Comparison of ENCODE assay signal across 8 cellular contexts in genomic region chr1:24745711-24746582, GRCh38. TPM values are rescaled to one million over a fixed set of nuclear protein-coding genes. Genes with fewer than 3 reads are reported as not detected.
A peak's percentile ranks its signal among the peaks of the same experiment; 100 is the strongest.
DNase-seq lines count a peak whose midpoint lies in the region; ATAC-seq and TF ChIP-seq lines count a peak whose summit lies in the region.

No MANE protein-coding gene starts in this region.

- H3K36me3 Mint-ChIP-seq in central memory CD8-positive, alpha-beta T cell (ENCODE audit: insufficient read depth) = peaks cover 8% of the 10 kb centered on the region

- peaks cover 11% of the 10 kb centered on the region for H3K27me3 Mint-ChIP-seq in central memory CD8-positive, alpha-beta T cell
- H3K27me3 Mint-ChIP-seq in stimulated activated naive CD8-positive, alpha-beta T cell treated with anti-CD3 and anti-CD28 coated beads, Interleukin-15, amount 100 ng/mL, for 72 hours = peaks cover 27% of the 10 kb centered on the region

- peak; percentile 2 for ATAC-seq in GM18861 (IDR thresholded peaks at IDR 0.05; ENCODE audit: unreplicated experiment)
- ATAC-seq in central memory CD8-positive, alpha-beta T cell (replicated peaks; ENCODE audit: extremely low read depth, poor library complexity, severe bottlenecking) = no peak
- peak; percentile 8 for ATAC-seq in left lung
- peak; percentile 6 for ATAC-seq in stimulated activated naive CD8-positive, alpha-beta T cell treated with anti-CD3 and anti-CD28 coated beads, Interleukin-15, amount 100 ng/mL, for 72 hours

- intact Hi-C loops in left lung (cut with DNase I) = no loop called here

- H3K4me3 Mint-ChIP-seq in central memory CD8-positive, alpha-beta T cell = peak overlapping the region; percentile 76
- H3K4me3 Mint-ChIP-seq in stimulated activated naive CD8-positive, alpha-beta T cell treated with anti-CD3 and anti-CD28 coated beads, Interleukin-15, amount 100 ng/mL, for 72 hours = peak overlapping the region; percentile 83 to 90

- TF ChIP-seq CTCF in AG10803 (conservative IDR thresholded peaks at IDR 0.05; ENCODE audit: low read length) (no peak), HL-60 (IDR thresholded peaks at IDR 0.05; ENCODE audit: insufficient read depth, low read length) (no peak), left lung (IDR thresholded peaks at IDR 0.05) (no peak)

- H3K9me3 ChIP-seq in SJSA1 (replicated peaks) (0 out of 2 replicates have a peak, but pooled peaks cover 3% of the 10 kb centered on the region), left lung (no peaks in the 10 kb centered on the region)

- peaks cover 7% of the 10 kb centered on the region for H3K4me1 Mint-ChIP-seq in central memory CD8-positive, alpha-beta T cell
- peaks cover 63% of the 10 kb centered on the region for H3K4me1 Mint-ChIP-seq in stimulated activated naive CD8-positive, alpha-beta T cell treated with anti-CD3 and anti-CD28 coated beads, Interleukin-15, amount 100 ng/mL, for 72 hours

- no peak overlapping the region for H3K27ac Mint-ChIP-seq in central memory CD8-positive, alpha-beta T cell (ENCODE audit: low read depth)
- peak overlapping the region; percentile 94 to 95 for H3K27ac Mint-ChIP-seq in stimulated activated naive CD8-positive, alpha-beta T cell treated with anti-CD3 and anti-CD28 coated beads, Interleukin-15, amount 100 ng/mL, for 72 hours

- peaks cover 35% of the 10 kb centered on the region for H3K4me1 ChIP-seq in SJSA1 (replicated peaks)
- peaks cover 6 to 72% of the 10 kb centered on the region in 2 donors for H3K4me1 ChIP-seq in left lung

- no peaks in the 10 kb centered on the region for H3K9me3 Mint-ChIP-seq in central memory CD8-positive, alpha-beta T cell
- H3K9me3 Mint-ChIP-seq in stimulated activated naive CD8-positive, alpha-beta T cell treated with anti-CD3 and anti-CD28 coated beads, Interleukin-15, amount 100 ng/mL, for 72 hours = no peaks in the 10 kb centered on the region

- H3K4me3 ChIP-seq in AG10803 (ENCODE audit: low read length) (peak overlapping the region; percentile 88), HL-60 (replicated peaks; ENCODE audit: insufficient read depth, low read length) (peak overlapping the region; percentile 66), SJSA1 (peak overlapping the region; percentile 87), left lung (peak overlapping the region; percentile 80 to 87)

- DNase-seq in AG10803 (ENCODE audit: low read depth) (peak; percentile 81), HL-60 (ENCODE audit: low read depth in 1 of 2, low spot score in 1 of 2) (peak in 1 of 2 experiments; percentile 67), SJSA1 (ENCODE audit: low read depth in 1 of 2, low spot score in 2 of 2) (peak in 1 of 2 experiments; percentile 65), left lung (peak in 1 of 2 donors; percentile 87), cerebellum (ENCODE audit: low spot score) (no peak)
- DNase-seq in central memory CD8-positive, alpha-beta T cell (ENCODE audit: low spot score in 2 of 2) = no peak
- DNase-seq in stimulated activated naive CD8-positive, alpha-beta T cell treated with anti-CD3 and anti-CD28 coated beads, Interleukin-15, amount 100 ng/mL, for 72 hours = peak in 1 of 2 donors; percentile 35

- no peaks in the 10 kb centered on the region for H3K27me3 ChIP-seq in HL-60 (ENCODE audit: insufficient read depth, poor library complexity, severe bottlenecking)
- H3K27me3 ChIP-seq in SJSA1 (replicated peaks) = no peaks in the 10 kb centered on the region
- H3K27me3 ChIP-seq in left lung = no peaks in the 10 kb centered on the region

- H3K36me3 ChIP-seq in SJSA1 (peaks cover 26% of the 10 kb centered on the region), left lung (peaks cover 0 to 5% of the 10 kb centered on the region in 2 donors)

- H3K27ac ChIP-seq in HL-60 (replicated peaks) (peak overlapping the region; percentile 78), SJSA1 (peak overlapping the region; percentile 57), left lung (peak overlapping the region; percentile 89 to 94)

RNA-seq across cellular contexts. Expression of gene CLIC4, which starts 0.7 kb away (rescaled TPM):
- 381 and 457 TPM in 2 replicates for total RNA-seq in SJSA1 (2014; rRNA removed; shearing (Covaris generic))
- 100 to 1,000 TPM; 158 to 197 TPM for total RNA-seq in left lung
- total RNA-seq in cerebellum = 76.4 TPM
